20 cellular contexts compared by ENCODE assay signal in the genomic region with DNA sequence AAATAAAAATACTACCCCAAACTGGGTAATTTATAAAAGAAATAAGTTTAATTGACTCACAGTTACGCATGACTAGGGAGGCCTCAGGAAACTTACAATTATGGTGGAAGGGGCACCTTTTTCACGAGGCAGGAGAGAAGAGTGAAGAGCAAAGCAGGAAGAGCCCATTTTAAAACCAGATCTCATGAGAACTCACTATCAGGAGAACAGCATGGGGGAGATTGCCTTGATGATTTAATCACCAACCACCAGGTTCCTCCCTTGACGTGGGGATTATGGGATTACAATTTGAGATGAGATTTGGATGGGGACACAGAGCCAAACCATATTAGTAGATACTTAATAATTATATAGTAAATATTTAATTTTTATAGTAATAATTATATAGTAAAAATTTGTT.
"Had no signal": no experiment of that assay in that cellular context is flagged by ENCODE, and none has a peak within 500 bp of the region (broad histone marks: within the 10 kb centered on the region; RNA-seq: fewer than 3 reads in every experiment).

No MANE protein-coding gene starts in this region.

- H3K4me3 ChIP-seq: cardiac muscle cell, lung, ovary, psoas muscle, stomach, thoracic aorta, upper lobe of left lung had no signal

- H3K9me3 ChIP-seq: ovary, psoas muscle, thoracic aorta had no signal

- DNase-seq: activated CD4-positive, CD25-positive, alpha-beta regulatory T cell treated with anti-CD3 and anti-CD28 coated beads, Interleukin-2, amount 50 U/mL, for 72 hours; activated CD8-positive, alpha-beta memory T cell treated with anti-CD3 and anti-CD28 coated beads for 24 hours; activated CD8-positive, alpha-beta memory T cell treated with anti-CD3 and anti-CD28 coated beads, Interleukin-2, amount 50 U/mL, for 48 hours; activated effector memory CD4-positive, alpha-beta T cell treated with Interleukin-2 at 50 U/mL for 16 hours; activated naive CD4-positive, alpha-beta T cell treated with anti-CD3 and anti-CD28 coated beads, Interleukin-2, amount 10 ng/mL, durations not matched to agents 7 days and 5 days; activated T-cell treated with anti-CD3 and anti-CD28 coated beads, Interleukin-2, amount 50 U/mL, for 48 hours; foreskin keratinocyte; hippocampal formation; islet precursor cell; ovary; psoas muscle; stimulated activated CD4-positive, alpha-beta T cell treated with anti-CD3 and anti-CD28 coated beads, Interleukin-15, amount 100 ng/mL, for 24 hours; stimulated activated CD4-positive, alpha-beta T cell treated with anti-CD3 and anti-CD28 coated beads, Interleukin-4, amount 100 ng/mL, for 1 hour; stomach had no signal

- H3K4me1 ChIP-seq: foreskin keratinocyte, psoas muscle, upper lobe of left lung had no signal

- H3K27ac ChIP-seq: cardiac muscle cell, foreskin keratinocyte, ovary, psoas muscle, thoracic aorta had no signal

- ATAC-seq: foreskin keratinocyte, left colon, psoas muscle, right cardiac atrium had no signal

- H3K36me3 ChIP-seq: ovary, thoracic aorta had no signal

- H3K27me3 ChIP-seq: cardiac muscle cell, foreskin keratinocyte, ovary, stomach, upper lobe of left lung had no signal
